24 cellular contexts compared by ENCODE assay signal in the genomic region with DNA sequence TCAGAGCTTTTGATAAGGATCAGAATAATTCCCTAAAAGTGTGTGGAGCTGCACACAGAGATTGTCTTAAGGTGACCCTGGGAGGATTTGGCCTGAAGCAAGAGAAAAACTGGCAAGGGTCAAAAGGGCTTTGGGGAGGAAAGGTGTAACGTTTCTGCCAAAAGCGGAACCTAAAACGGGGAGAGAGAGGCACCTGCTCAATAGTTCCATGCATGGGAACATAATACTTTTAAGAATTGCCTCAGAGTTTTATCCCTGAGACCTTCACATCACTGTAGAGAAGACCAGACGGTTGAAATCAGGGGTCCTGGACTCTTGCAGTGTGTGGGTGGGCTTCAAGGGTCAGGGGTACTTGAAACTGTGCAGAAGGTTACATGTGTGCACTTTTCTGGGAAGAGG. TPM values are rescaled to one million over a fixed set of nuclear protein-coding genes. Genes with fewer than 3 reads are reported as not detected.
DNase-seq lines count a peak whose midpoint lies in the region; ATAC-seq lines count a peak whose summit lies in the region.
"Had no signal": no experiment of that assay in that cellular context is flagged by ENCODE, and none has a peak within 500 bp of the region (broad histone marks: within the 10 kb centered on the region; RNA-seq: fewer than 3 reads in every experiment).

No MANE protein-coding gene starts in this region.

- POLR2A ChIA-PET in CD4-positive, alpha-beta memory T cell (lab: Charles Lee; ENCODE audit: partially characterized antibody): interaction anchor here (0.9 to 1.2 kb wide), 2 partner anchors 9 kb away, joined by 3 to 4 read pairs; no protein-coding TSS in a partner anchor

- no peak overlapping the region for H2AFZ ChIP-seq in neuronal stem cell (ENCODE audit: low read length)

- H3K27me3 Mint-ChIP-seq in T-helper 1 cell treated with Interleukin-12 subunit alpha and Interleukin-12 subunit beta and Interleukin-4 antibody, amounts not matched to agents 30 μg/mL and 1 μg/mL, for 36 hours (ENCODE audit: low read depth): no peaks in the 10 kb centered on the region
- H3K27me3 Mint-ChIP-seq in CD4-positive, alpha-beta memory T cell: no peaks in the 10 kb centered on the region
- H3K27me3 Mint-ChIP-seq in activated T-helper 17 cell treated with anti-CD3 and anti-CD28 coated beads, Interleukin-2, amount 50 U/mL, for 72 hours: no peaks in the 10 kb centered on the region
- H3K27me3 Mint-ChIP-seq: activated CD4-positive, alpha-beta T cell treated with anti-CD3 and anti-CD28 coated beads, Interleukin-2, amount 10 ng/mL, durations not matched to agents 7 days and 5 days; stimulated activated naive CD8-positive, alpha-beta T cell treated with anti-CD3 and anti-CD28 coated beads, Interleukin-15, amount 100 ng/mL, for 72 hours had no signal

- H3K9ac ChIP-seq in neuronal stem cell (ENCODE audit: low read depth, low read length, poor library complexity): no peak overlapping the region

- H3K9me3 Mint-ChIP-seq in T-helper 1 cell treated with Interleukin-12 subunit alpha and Interleukin-12 subunit beta and Interleukin-4 antibody, amounts not matched to agents 30 μg/mL and 1 μg/mL, for 36 hours: peaks cover 7% of the 10 kb centered on the region
- H3K9me3 Mint-ChIP-seq in CD4-positive, alpha-beta memory T cell: peaks cover 0 to 2% (median 0%) of the 10 kb centered on the region in 8 donors
- H3K9me3 Mint-ChIP-seq in activated T-helper 17 cell treated with anti-CD3 and anti-CD28 coated beads, Interleukin-2, amount 50 U/mL, for 72 hours: no peaks in the 10 kb centered on the region

- H2AK5ac ChIP-seq in neuronal stem cell (ENCODE audit: low read depth, low read length): no peak overlapping the region

- intact Hi-C loops in CD4-positive, alpha-beta memory T cell (cut with micrococcal nuclease): no loop called here

- no peak overlapping the region for H4K91ac ChIP-seq in neuronal stem cell (ENCODE audit: low read depth, low read length, poor library complexity)

- H3K4me2 ChIP-seq in neuronal stem cell (ENCODE audit: insufficient read depth, low read length, poor library complexity, severe bottlenecking): no peak overlapping the region

- ATAC-seq in activated T-helper 17 cell treated with anti-CD3 and anti-CD28 coated beads, Interleukin-2, amount 50 U/mL, for 72 hours (replicated peaks): no peak
- no peak for ATAC-seq in GM21529 (IDR thresholded peaks at IDR 0.05; ENCODE audit: unreplicated experiment)
- ATAC-seq: right lobe of liver had no signal

- no peak overlapping the region for H3K4ac ChIP-seq in neuronal stem cell (ENCODE audit: low read length)

- peaks cover 49% of the 10 kb centered on the region for H3K4me1 Mint-ChIP-seq in T-helper 1 cell treated with Interleukin-12 subunit alpha and Interleukin-12 subunit beta and Interleukin-4 antibody, amounts not matched to agents 30 μg/mL and 1 μg/mL, for 36 hours (ENCODE audit: low read depth)
- peaks cover 51 to 80% (median 67%) of the 10 kb centered on the region in 4 donors for H3K4me1 Mint-ChIP-seq in CD4-positive, alpha-beta memory T cell
- peaks cover 47% of the 10 kb centered on the region for H3K4me1 Mint-ChIP-seq in activated T-helper 17 cell treated with anti-CD3 and anti-CD28 coated beads, Interleukin-2, amount 50 U/mL, for 72 hours

- no CpG with 5 or more reads among the region's 4 CpGs for WGBS in neuronal stem cell (ENCODE audit: extremely low coverage in 2 of 2, insufficient read length in 2 of 2, insufficient replicate concordance in 1 of 2), 2 donors

- H3K27ac Mint-ChIP-seq in T-helper 1 cell treated with Interleukin-12 subunit alpha and Interleukin-12 subunit beta and Interleukin-4 antibody, amounts not matched to agents 30 μg/mL and 1 μg/mL, for 36 hours: peak overlapping the region; percentile 24
- peak overlapping the region in 5 of 7 donors; percentile 13 to 91 (median 55) for H3K27ac Mint-ChIP-seq in CD4-positive, alpha-beta memory T cell
- no peak overlapping the region for H3K27ac Mint-ChIP-seq in activated T-helper 17 cell treated with anti-CD3 and anti-CD28 coated beads, Interleukin-2, amount 50 U/mL, for 72 hours
- H3K27ac Mint-ChIP-seq: activated CD4-positive, alpha-beta T cell treated with anti-CD3 and anti-CD28 coated beads, Interleukin-2, amount 10 ng/mL, durations not matched to agents 7 days and 5 days; stimulated activated naive CD8-positive, alpha-beta T cell treated with anti-CD3 and anti-CD28 coated beads, Interleukin-15, amount 100 ng/mL, for 72 hours had no signal

- no peak overlapping the region for H3K18ac ChIP-seq in neuronal stem cell (ENCODE audit: low read length)

- H4K8ac ChIP-seq in neuronal stem cell (ENCODE audit: low read depth, low read length): no peak overlapping the region

- no peaks in the 10 kb centered on the region for H3K9me3 ChIP-seq in CD4-positive, alpha-beta memory T cell (ENCODE audit: control insufficient read depth in 1 of 2, low read length in 2 of 2)
- H3K9me3 ChIP-seq in neuronal stem cell (replicated peaks in 1 of 2; ENCODE audit: control insufficient read depth in 2 of 2, insufficient read depth in 1 of 2, low read depth in 1 of 2, low read length in 2 of 2): peaks cover 5 to 15% of the 10 kb centered on the region in 2 donors
- H3K9me3 ChIP-seq: colonic mucosa had no signal

- no peak overlapping the region for H3K27ac ChIP-seq in CD4-positive, alpha-beta memory T cell (ENCODE audit: low read depth, low read length)
- no peak overlapping the region for H3K27ac ChIP-seq in neuronal stem cell (replicated peaks; ENCODE audit: low read length)
- H3K27ac ChIP-seq: brain microvascular endothelial cell, colonic mucosa, right lobe of liver, tibial artery had no signal

- no peaks in the 10 kb centered on the region for H3K27me3 ChIP-seq in CD4-positive, alpha-beta memory T cell (ENCODE audit: insufficient read depth, low read length)
- no peaks in the 10 kb centered on the region for H3K27me3 ChIP-seq in neuronal stem cell (ENCODE audit: control insufficient read depth in 3 of 3, insufficient read depth in 3 of 3, low read depth in 1 of 3, low read length in 3 of 3)
- H3K27me3 ChIP-seq: brain microvascular endothelial cell, colonic mucosa, esophagus muscularis mucosa, right lobe of liver, tibial artery had no signal

- no peak overlapping the region for H3K14ac ChIP-seq in neuronal stem cell (ENCODE audit: low read length)

- peaks cover 21% of the 10 kb centered on the region for H3K36me3 Mint-ChIP-seq in T-helper 1 cell treated with Interleukin-12 subunit alpha and Interleukin-12 subunit beta and Interleukin-4 antibody, amounts not matched to agents 30 μg/mL and 1 μg/mL, for 36 hours (ENCODE audit: low read depth)
- peaks cover 0 to 3% of the 10 kb centered on the region in 2 donors for H3K36me3 Mint-ChIP-seq in CD4-positive, alpha-beta memory T cell
- peaks cover 6% of the 10 kb centered on the region for H3K36me3 Mint-ChIP-seq in activated T-helper 17 cell treated with anti-CD3 and anti-CD28 coated beads, Interleukin-2, amount 50 U/mL, for 72 hours (ENCODE audit: low read depth)

- no peak for DNase-seq in T-helper 1 cell
- DNase-seq in CD4-positive, alpha-beta memory T cell: no peak
- no peak for DNase-seq in neuronal stem cell (ENCODE audit: low spot score)
- no peak for DNase-seq in germinal center (ENCODE audit: low spot score)
- DNase-seq in activated effector memory CD4-positive, alpha-beta T cell treated with Interleukin-2 at 50 U/mL for 16 hours: no peak
- DNase-seq: 8988T; activated CD4-positive, alpha-beta T cell treated with anti-CD3 and anti-CD28 coated beads, Interleukin-2, amount 10 ng/mL, durations not matched to agents 7 days and 5 days; activated gamma-delta T cell treated with Interleukin-2 at 50 U/mL for 16 hours; brain microvascular endothelial cell; colonic mucosa; DMS79 treated with DMSO at 0.1 percent for 48 hours; MV-4-11; NCI-H524 treated with DMSO at 0.1 percent for 48 hours; NK-92 treated with Interleukin-12 subunit alpha and Interleukin-12 subunit beta, amount 100 ng/mL, for 24 hours; posterior cingulate gyrus; SIG-M5; stimulated activated naive CD8-positive, alpha-beta T cell treated with anti-CD3 and anti-CD28 coated beads, Interleukin-15, amount 100 ng/mL, for 72 hours; SW 1271; tibial artery had no signal

- CTCF ChIA-PET in CD4-positive, alpha-beta memory T cell (lab: Charles Lee; ENCODE audit: partially characterized antibody): interaction anchor here (0.7 kb wide), 1 partner anchor 57 kb away, joined by 4 read pairs; no protein-coding TSS in a partner anchor

- no peak overlapping the region for H3K23ac ChIP-seq in neuronal stem cell (ENCODE audit: low read depth, low read length, poor library complexity)

- H3K79me1 ChIP-seq in neuronal stem cell (ENCODE audit: low read depth, low read length): peaks cover 12% of the 10 kb centered on the region

- H3K4me1 ChIP-seq in CD4-positive, alpha-beta memory T cell (ENCODE audit: insufficient read depth, low read length): peaks cover 74% of the 10 kb centered on the region
- H3K4me1 ChIP-seq in neuronal stem cell (ENCODE audit: control insufficient read depth in 2 of 2, insufficient read depth in 1 of 2, low read depth in 1 of 2, low read length in 2 of 2): peaks cover 10 to 28% of the 10 kb centered on the region in 2 donors

- no peak overlapping the region for H2BK5ac ChIP-seq in neuronal stem cell (ENCODE audit: low read length)

- H3K4me3 Mint-ChIP-seq in T-helper 1 cell treated with Interleukin-12 subunit alpha and Interleukin-12 subunit beta and Interleukin-4 antibody, amounts not matched to agents 30 μg/mL and 1 μg/mL, for 36 hours: no peak overlapping the region
- H3K4me3 Mint-ChIP-seq in CD4-positive, alpha-beta memory T cell: peak overlapping the region in 1 of 8 donors; percentile 7
- peak overlapping the region; percentile 38 for H3K4me3 Mint-ChIP-seq in activated T-helper 17 cell treated with anti-CD3 and anti-CD28 coated beads, Interleukin-2, amount 50 U/mL, for 72 hours
- H3K4me3 Mint-ChIP-seq: activated CD4-positive, alpha-beta T cell treated with anti-CD3 and anti-CD28 coated beads, Interleukin-2, amount 10 ng/mL, durations not matched to agents 7 days and 5 days had no signal

- no peaks in the 10 kb centered on the region for H3K36me3 ChIP-seq in CD4-positive, alpha-beta memory T cell (ENCODE audit: insufficient read depth, low read length)
- peaks cover 8 to 39% of the 10 kb centered on the region in 2 donors for H3K36me3 ChIP-seq in neuronal stem cell (replicated peaks in 1 of 2; ENCODE audit: control insufficient read depth in 2 of 2, insufficient read depth in 2 of 2, low read length in 2 of 2)
- H3K36me3 ChIP-seq: brain microvascular endothelial cell, colonic mucosa, esophagus muscularis mucosa, right lobe of liver had no signal

- no peak overlapping the region for H3K4me3 ChIP-seq in CD4-positive, alpha-beta memory T cell (ENCODE audit: low read length in 2 of 2)
- H3K4me3 ChIP-seq in neuronal stem cell (ENCODE audit: low read length in 2 of 2): no peak overlapping the region
- H3K4me3 ChIP-seq: colonic mucosa, esophagus muscularis mucosa, right lobe of liver, tibial artery had no signal

- H2BK120ac ChIP-seq in neuronal stem cell (ENCODE audit: low read depth, low read length): peak overlapping the region; percentile 16

- H2BK15ac ChIP-seq in neuronal stem cell (ENCODE audit: low read length): no peak overlapping the region

- no peak overlapping the region for H2BK12ac ChIP-seq in neuronal stem cell (ENCODE audit: low read length)

RNA-seq across cellular contexts. Expression of gene ZNF710, which starts 6.0 kb away (rescaled TPM):
- 10 to 100 TPM; 19.2 to 19.7 TPM for total RNA-seq in CD4-positive, alpha-beta memory T cell
- 1 to 10 TPM in 1 of 2 donors, under 1 TPM in 1; 0.10 to 2.7 TPM for polyA plus RNA-seq in CD4-positive, alpha-beta memory T cell
- total RNA-seq in activated T-helper 17 cell treated with anti-CD3 and anti-CD28 coated beads, Interleukin-2, amount 50 U/mL, for 72 hours: 10 to 100 TPM; 12.2 to 15.4 TPM
- polyA plus RNA-seq in neuronal stem cell (2013, experiment 1 of 2): 47.8 TPM
- polyA plus RNA-seq in neuronal stem cell (2013, experiment 2 of 2): 50.8 TPM
